Comparison of ENCODE assay signal across 25 cellular contexts in genomic region chr4:84894621-84895020, GRCh38.
A peak's percentile ranks its signal among the peaks of the same experiment; 100 is the strongest.
DNase-seq lines count a peak whose midpoint lies in the region; ATAC-seq and TF ChIP-seq lines count a peak whose summit lies in the region.
"Had no signal": no experiment of that assay in that cellular context is flagged by ENCODE, and none has a peak within 500 bp of the region (broad histone marks: within the 10 kb centered on the region; RNA-seq: fewer than 3 reads in every experiment).

No MANE protein-coding gene starts in this region.

- H3K27me3 Mint-ChIP-seq in Calu3 (ENCODE audit: unreplicated experiment) = no peaks in the 10 kb centered on the region
- H3K27me3 Mint-ChIP-seq in T-helper 17 cell = peaks cover 4% of the 10 kb centered on the region

- no peak for TF ChIP-seq POLR2A in Peyer's patch (IDR thresholded peaks at IDR 0.05)

- H3K36me3 Mint-ChIP-seq in Calu3 (ENCODE audit: insufficient read depth, unreplicated experiment) (no peaks in the 10 kb centered on the region), T-helper 17 cell (ENCODE audit: low read depth) (peaks cover 2% of the 10 kb centered on the region)
- H3K36me3 Mint-ChIP-seq: CD8-positive, alpha-beta T cell had no signal

- CTCF ChIA-PET in Calu3 (lab: Charles Lee) = interaction anchor here (0.7 kb wide), 1 partner anchor 227 kb away, joined by 3 read pairs; no protein-coding TSS in a partner anchor

- H3K9me3 ChIP-seq in left lung (no peaks in the 10 kb centered on the region), Peyer's patch (no peaks in the 10 kb centered on the region), T-helper 17 cell (ENCODE audit: control insufficient read depth, low read length, poor library complexity, severe bottlenecking) (no peaks in the 10 kb centered on the region)
- H3K9me3 ChIP-seq: Caco-2, HAP-1 had no signal

- no peak overlapping the region for H3K4me3 Mint-ChIP-seq in Calu3 (ENCODE audit: low read depth, unreplicated experiment)
- H3K4me3 Mint-ChIP-seq in T-helper 17 cell = no peak overlapping the region
- H3K4me3 Mint-ChIP-seq: CD8-positive, alpha-beta T cell; HFFc6 had no signal

- H3K27ac Mint-ChIP-seq in Calu3 (ENCODE audit: unreplicated experiment) = no peak overlapping the region
- H3K27ac Mint-ChIP-seq in T-helper 17 cell = no peak overlapping the region
- H3K27ac Mint-ChIP-seq: CD8-positive, alpha-beta T cell; HFFc6 had no signal

- DNase-seq in Calu3 (peak; percentile 1), epithelial cell of esophagus (ENCODE audit: low read depth) (peak; percentile 10), left lung (peak; percentile 39 to 69), renal cortical epithelial cell (ENCODE audit: low read depth) (peak; percentile 34), Peyer's patch (no peak), islet precursor cell (no peak), T-helper 17 cell (no peak), NCI-H2196 treated with DMSO at 0.1 percent for 48 hours (lab: John Stamatoyannopoulos, UW; ENCODE audit: unreplicated experiment) (no peak)
- DNase-seq: Caco-2; CD8-positive, alpha-beta T cell; DMS79 treated with DMSO at 0.1 percent for 48 hours; GF-D8; GOT3; HFFc6; IMR-90; KG1; NCI-H1048; NCI-H1694; NCI-H2081 treated with DMSO at 0.1 percent for 48 hours; NCI-H446; NCI-H526 treated with DMSO at 0.1 percent for 48 hours; SHP77 had no signal

- H3K4me1 Mint-ChIP-seq in Calu3 (ENCODE audit: low read depth, unreplicated experiment) (peaks cover 21% of the 10 kb centered on the region), T-helper 17 cell (no peaks in the 10 kb centered on the region)

- no peaks in the 10 kb centered on the region for H3K4me1 ChIP-seq in left lung
- no peaks in the 10 kb centered on the region for H3K4me1 ChIP-seq in Peyer's patch
- H3K4me1 ChIP-seq: Caco-2 had no signal

- H3K27me3 ChIP-seq in left lung = no peaks in the 10 kb centered on the region
- no peaks in the 10 kb centered on the region for H3K27me3 ChIP-seq in Peyer's patch

- no peak overlapping the region for H3K27ac ChIP-seq in left lung
- H3K27ac ChIP-seq in Peyer's patch = no peak overlapping the region
- H3K27ac ChIP-seq: C4-2B, RWPE1 had no signal

- no peak for TF ChIP-seq CTCF in Calu3 (IDR thresholded peaks at IDR 0.05; ENCODE audit: unreplicated experiment)
- TF ChIP-seq CTCF in epithelial cell of esophagus (IDR thresholded peaks at IDR 0.05; ENCODE audit: insufficient read depth, low read depth, low read length, missing control alignments) = no peak
- TF ChIP-seq CTCF in left lung (IDR thresholded peaks at IDR 0.05) = no peak
- no peak for TF ChIP-seq CTCF in Peyer's patch (IDR thresholded peaks at IDR 0.05)

- no TSS peak for BruUV-seq in Calu3 (replicated peaks; lab: Mats Ljungman, UMichigan)

- H3K36me3 ChIP-seq in left lung (peaks cover 0 to 19% of the 10 kb centered on the region in 2 donors), Peyer's patch (no peaks in the 10 kb centered on the region)
- H3K36me3 ChIP-seq: HAP-1 had no signal

- H3K4me3 ChIP-seq in epithelial cell of esophagus (ENCODE audit: low read length) = no peak overlapping the region
- H3K4me3 ChIP-seq in left lung = no peak overlapping the region
- H3K4me3 ChIP-seq in Peyer's patch = no peak overlapping the region
- H3K4me3 ChIP-seq: HAP-1 had no signal

- intact Hi-C loops in Calu3 (cut with micrococcal nuclease; ENCODE audit: unreplicated experiment) = no loop called here
- intact Hi-C loops in left lung (cut with DNase I) = no loop called here

- ATAC-seq in left lung = peak; percentile 91
- no peak for ATAC-seq in T-helper 17 cell
- ATAC-seq: CD8-positive, alpha-beta T cell had no signal

- H3K9me3 Mint-ChIP-seq in Calu3 (ENCODE audit: low read depth, unreplicated experiment) = no peaks in the 10 kb centered on the region
- H3K9me3 Mint-ChIP-seq: CD8-positive, alpha-beta T cell; HFFc6 had no signal

Comparison
In these comparisons a context has a peak if more than half of its experiments do, and no peak if none do; other contexts are left out.
1. DNase-seq: peak in Calu3 (single experiment), epithelial cell of esophagus (single experiment), left lung (2 of 2) and renal cortical epithelial cell (single experiment); none in Peyer's patch (0 of 3), islet precursor cell (single experiment), T-helper 17 cell (0 of 3) and NCI-H2196 treated with DMSO at 0.1 percent for 48 hours (single experiment).